1 cellular context compared by ENCODE assay signal in the genomic region with DNA sequence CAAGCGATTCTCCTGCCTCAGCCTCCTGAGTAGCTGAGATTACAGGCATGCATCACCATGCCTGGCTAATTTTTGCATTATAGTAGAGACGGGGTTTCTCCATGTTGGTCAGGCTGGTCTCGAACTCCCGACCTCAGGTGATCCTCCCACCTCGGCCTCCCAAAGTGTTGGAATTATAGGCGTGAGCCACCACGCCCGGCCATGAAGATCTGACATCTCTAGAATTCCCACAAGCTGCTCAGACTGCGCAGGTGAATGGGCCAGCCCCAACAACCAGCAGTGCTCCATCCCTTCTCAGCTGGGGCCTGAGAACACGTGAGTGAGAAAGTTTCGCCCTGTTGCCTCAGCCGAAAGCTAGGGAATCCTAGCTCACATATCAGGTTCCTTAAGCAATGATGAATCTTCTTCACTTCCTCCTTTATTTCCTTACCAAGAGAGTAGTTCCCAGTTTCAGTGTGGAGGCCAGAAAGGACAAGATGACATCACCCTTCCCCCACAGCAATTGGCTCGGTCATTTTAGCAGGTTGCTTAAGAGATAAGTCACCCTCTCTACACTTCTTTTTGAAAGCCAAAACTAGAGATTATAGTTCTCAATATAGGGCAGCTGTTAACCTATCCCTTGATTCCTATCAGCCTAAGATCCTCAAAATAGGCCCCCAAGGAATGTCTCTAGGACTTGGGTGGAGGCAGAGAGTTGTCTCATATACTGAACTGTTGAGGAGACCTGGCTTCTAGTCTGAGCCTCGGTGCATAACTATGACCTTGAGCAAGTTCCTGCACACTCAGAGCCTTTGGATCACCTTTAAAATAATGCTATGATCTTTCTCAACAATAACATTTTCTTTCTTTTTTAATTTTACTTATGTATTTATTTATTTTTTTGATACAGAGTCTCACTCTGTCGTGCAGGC.
A peak's percentile ranks its signal among the peaks of the same experiment; 100 is the strongest.
TF ChIP-seq lines count a peak whose summit lies in the region.

No MANE protein-coding gene starts in this region.

TF ChIP-seq in K562, 482 proteins besides CTCF, POLR2A, EP300 and RAD21 (continued from another document and continues in another):
- TF ChIP-seq, protein P1, sequence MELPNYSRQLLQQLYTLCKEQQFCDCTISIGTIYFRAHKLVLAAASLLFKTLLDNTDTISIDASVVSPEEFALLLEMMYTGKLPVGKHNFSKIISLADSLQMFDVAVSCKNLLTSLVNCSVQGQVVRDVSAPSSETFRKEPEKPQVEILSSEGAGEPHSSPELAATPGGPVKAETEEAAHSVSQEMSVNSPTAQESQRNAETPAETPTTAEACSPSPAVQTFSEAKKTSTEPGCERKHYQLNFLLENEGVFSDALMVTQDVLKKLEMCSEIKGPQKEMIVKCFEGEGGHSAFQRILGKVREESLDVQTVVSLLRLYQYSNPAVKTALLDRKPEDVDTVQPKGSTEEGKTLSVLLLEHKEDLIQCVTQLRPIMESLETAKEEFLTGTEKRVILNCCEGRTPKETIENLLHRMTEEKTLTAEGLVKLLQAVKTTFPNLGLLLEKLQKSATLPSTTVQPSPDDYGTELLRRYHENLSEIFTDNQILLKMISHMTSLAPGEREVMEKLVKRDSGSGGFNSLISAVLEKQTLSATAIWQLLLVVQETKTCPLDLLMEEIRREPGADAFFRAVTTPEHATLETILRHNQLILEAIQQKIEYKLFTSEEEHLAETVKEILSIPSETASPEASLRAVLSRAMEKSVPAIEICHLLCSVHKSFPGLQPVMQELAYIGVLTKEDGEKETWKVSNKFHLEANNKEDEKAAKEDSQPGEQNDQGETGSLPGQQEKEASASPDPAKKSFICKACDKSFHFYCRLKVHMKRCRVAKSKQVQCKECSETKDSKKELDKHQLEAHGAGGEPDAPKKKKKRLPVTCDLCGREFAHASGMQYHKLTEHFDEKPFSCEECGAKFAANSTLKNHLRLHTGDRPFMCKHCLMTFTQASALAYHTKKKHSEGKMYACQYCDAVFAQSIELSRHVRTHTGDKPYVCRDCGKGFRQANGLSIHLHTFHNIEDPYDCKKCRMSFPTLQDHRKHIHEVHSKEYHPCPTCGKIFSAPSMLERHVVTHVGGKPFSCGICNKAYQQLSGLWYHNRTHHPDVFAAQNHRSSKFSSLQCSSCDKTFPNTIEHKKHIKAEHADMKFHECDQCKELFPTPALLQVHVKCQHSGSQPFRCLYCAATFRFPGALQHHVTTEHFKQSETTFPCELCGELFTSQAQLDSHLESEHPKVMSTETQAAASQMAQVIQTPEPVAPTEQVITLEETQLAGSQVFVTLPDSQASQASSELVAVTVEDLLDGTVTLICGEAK (IDR thresholded peaks at IDR 0.05) = peak; percentile 53; the same call in 1 of the 2 replicates
- TF ChIP-seq, protein P1 (CRISPR knock-in tag; IDR thresholded peaks at IDR 0.05) = no peak
- peak; percentile 12; the same call in 1 of the 2 replicates for TF ChIP-seq C11orf30 (IDR thresholded peaks at IDR 0.05; ENCODE audit: low read depth)
- TF ChIP-seq POLR2H (tag; IDR thresholded peaks at IDR 0.05; ENCODE audit: low read depth) = peak; percentile 76
- TF ChIP-seq NFRKB (IDR thresholded peaks at IDR 0.05; ENCODE audit: low read depth) = peak; percentile 66; the same call in 1 of the 2 replicates
- TF ChIP-seq NCOA1 (IDR thresholded peaks at IDR 0.05; ENCODE audit: low read depth) = peak; percentile 43; the same call in 1 of the 2 replicates
- peak; percentile 56 for TF ChIP-seq ADNP (tag; IDR thresholded peaks at IDR 0.05)
- no peak for TF ChIP-seq SAFB (IDR thresholded peaks at IDR 0.05; ENCODE audit: borderline replicate concordance, low read depth, low read length)
- TF ChIP-seq, protein P2, sequence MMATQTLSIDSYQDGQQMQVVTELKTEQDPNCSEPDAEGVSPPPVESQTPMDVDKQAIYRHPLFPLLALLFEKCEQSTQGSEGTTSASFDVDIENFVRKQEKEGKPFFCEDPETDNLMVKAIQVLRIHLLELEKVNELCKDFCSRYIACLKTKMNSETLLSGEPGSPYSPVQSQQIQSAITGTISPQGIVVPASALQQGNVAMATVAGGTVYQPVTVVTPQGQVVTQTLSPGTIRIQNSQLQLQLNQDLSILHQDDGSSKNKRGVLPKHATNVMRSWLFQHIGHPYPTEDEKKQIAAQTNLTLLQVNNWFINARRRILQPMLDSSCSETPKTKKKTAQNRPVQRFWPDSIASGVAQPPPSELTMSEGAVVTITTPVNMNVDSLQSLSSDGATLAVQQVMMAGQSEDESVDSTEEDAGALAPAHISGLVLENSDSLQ (IDR thresholded peaks at IDR 0.05) = 0 out of 2 replicates have a peak, but pooled peaks have one; percentile 22
- peak in 1 of 2 experiments; percentile 52; a peak in 2 of 4 replicates for TF ChIP-seq TBL1XR1 (IDR thresholded peaks at IDR 0.05; ENCODE audit: low read length in 2 of 2)
- TF ChIP-seq TCF3 (CRISPR knock-in tag; IDR thresholded peaks at IDR 0.05) = peak; percentile 79
- TF ChIP-seq, protein P3, sequence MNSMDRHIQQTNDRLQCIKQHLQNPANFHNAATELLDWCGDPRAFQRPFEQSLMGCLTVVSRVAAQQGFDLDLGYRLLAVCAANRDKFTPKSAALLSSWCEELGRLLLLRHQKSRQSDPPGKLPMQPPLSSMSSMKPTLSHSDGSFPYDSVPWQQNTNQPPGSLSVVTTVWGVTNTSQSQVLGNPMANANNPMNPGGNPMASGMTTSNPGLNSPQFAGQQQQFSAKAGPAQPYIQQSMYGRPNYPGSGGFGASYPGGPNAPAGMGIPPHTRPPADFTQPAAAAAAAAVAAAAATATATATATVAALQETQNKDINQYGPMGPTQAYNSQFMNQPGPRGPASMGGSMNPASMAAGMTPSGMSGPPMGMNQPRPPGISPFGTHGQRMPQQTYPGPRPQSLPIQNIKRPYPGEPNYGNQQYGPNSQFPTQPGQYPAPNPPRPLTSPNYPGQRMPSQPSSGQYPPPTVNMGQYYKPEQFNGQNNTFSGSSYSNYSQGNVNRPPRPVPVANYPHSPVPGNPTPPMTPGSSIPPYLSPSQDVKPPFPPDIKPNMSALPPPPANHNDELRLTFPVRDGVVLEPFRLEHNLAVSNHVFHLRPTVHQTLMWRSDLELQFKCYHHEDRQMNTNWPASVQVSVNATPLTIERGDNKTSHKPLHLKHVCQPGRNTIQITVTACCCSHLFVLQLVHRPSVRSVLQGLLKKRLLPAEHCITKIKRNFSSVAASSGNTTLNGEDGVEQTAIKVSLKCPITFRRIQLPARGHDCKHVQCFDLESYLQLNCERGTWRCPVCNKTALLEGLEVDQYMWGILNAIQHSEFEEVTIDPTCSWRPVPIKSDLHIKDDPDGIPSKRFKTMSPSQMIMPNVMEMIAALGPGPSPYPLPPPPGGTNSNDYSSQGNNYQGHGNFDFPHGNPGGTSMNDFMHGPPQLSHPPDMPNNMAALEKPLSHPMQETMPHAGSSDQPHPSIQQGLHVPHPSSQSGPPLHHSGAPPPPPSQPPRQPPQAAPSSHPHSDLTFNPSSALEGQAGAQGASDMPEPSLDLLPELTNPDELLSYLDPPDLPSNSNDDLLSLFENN (IDR thresholded peaks at IDR 0.05; ENCODE audit: low read depth in 2 of 2, low read length in 2 of 2) = 0 out of 4 replicates have a peak, but pooled peaks of 1 of the 2 experiments have one; percentile 16
- no peak for TF ChIP-seq RFX5 (IDR thresholded peaks at IDR 0.05; ENCODE audit: low read depth, low read length)
- peak; percentile 88 for TF ChIP-seq EP400 (IDR thresholded peaks at IDR 0.05)
- TF ChIP-seq GATA2 (CRISPR knock-in tag; IDR thresholded peaks at IDR 0.05) = peak; percentile 67; the same call in 1 of the 2 replicates
- TF ChIP-seq SMAD4 (CRISPR knock-in tag; conservative IDR thresholded peaks at IDR 0.05) = peak; percentile 80; the same call in 1 of the 2 replicates
- peak; percentile 94 for TF ChIP-seq L3MBTL2 (IDR thresholded peaks at IDR 0.05)
- TF ChIP-seq ZNF766 (CRISPR knock-in tag; conservative IDR thresholded peaks at IDR 0.05) = peak; percentile 76
- TF ChIP-seq TCF15 (CRISPR knock-in tag; IDR thresholded peaks at IDR 0.05) = peak; percentile 21; the same call in 1 of the 2 replicates
- no peak for TF ChIP-seq TAF15 (IDR thresholded peaks at IDR 0.05; ENCODE audit: low read depth, low read length)
- TF ChIP-seq NBN (IDR thresholded peaks at IDR 0.05; ENCODE audit: low read depth) = peak; percentile 84
- peak; percentile 21; the same call in 1 of the 2 replicates for TF ChIP-seq LCOR (CRISPR knock-in tag; IDR thresholded peaks at IDR 0.05)
- peak; percentile 51 for TF ChIP-seq IRF9 (tag; IDR thresholded peaks at IDR 0.05)
- TF ChIP-seq NFE2 (IDR thresholded peaks at IDR 0.05; ENCODE audit: low read depth) = peak; percentile 43
- 0 out of 2 replicates have a peak, but pooled peaks have one; percentile 55 for TF ChIP-seq ZNF511 (CRISPR knock-in tag; IDR thresholded peaks at IDR 0.05)
- TF ChIP-seq USF1 (CRISPR knock-in tag; IDR thresholded peaks at IDR 0.05) = peak; percentile 90
- TF ChIP-seq PPARD (CRISPR knock-in tag; IDR thresholded peaks at IDR 0.05) = no peak
- no peak for TF ChIP-seq CHCHD3 (CRISPR knock-in tag; IDR thresholded peaks at IDR 0.05)
- 0 out of 2 replicates have a peak, but pooled peaks have one; percentile 59 for TF ChIP-seq MTA3 (IDR thresholded peaks at IDR 0.05; ENCODE audit: borderline replicate concordance)
- TF ChIP-seq SAP30 (IDR thresholded peaks at IDR 0.05; ENCODE audit: borderline replicate concordance, insufficient read depth, low read depth, low read length, poor library complexity, severe bottlenecking) = no peak
- peak; percentile 62; the same call in 1 of the 2 replicates for TF ChIP-seq GTF2E2 (tag; IDR thresholded peaks at IDR 0.05)
- peak; percentile 56 for TF ChIP-seq DDX20 (tag; IDR thresholded peaks at IDR 0.05; ENCODE audit: low read depth)
- TF ChIP-seq HOXB6 (CRISPR knock-in tag; IDR thresholded peaks at IDR 0.05; ENCODE audit: borderline replicate concordance) = no peak
- peak; percentile 80 for TF ChIP-seq HMBOX1 (IDR thresholded peaks at IDR 0.05)
- 0 out of 2 replicates have a peak, but pooled peaks have one; percentile 41 for TF ChIP-seq TAF7 (tag; IDR thresholded peaks at IDR 0.05)
- TF ChIP-seq DMBX1 (CRISPR knock-in tag; IDR thresholded peaks at IDR 0.05; ENCODE audit: borderline replicate concordance) = peak; percentile 79; the same call in 1 of the 2 replicates
- peak; percentile 58 for TF ChIP-seq TAL1 (IDR thresholded peaks at IDR 0.05)
- TF ChIP-seq ATF7 (IDR thresholded peaks at IDR 0.05) = peak; percentile 99
- TF ChIP-seq TGIF2 (CRISPR knock-in tag; IDR thresholded peaks at IDR 0.05) = no peak
- TF ChIP-seq LEF1 (IDR thresholded peaks at IDR 0.05) = peak; percentile 86; the same call in 1 of the 2 replicates
- peak; percentile 34 for TF ChIP-seq TAF9B (IDR thresholded peaks at IDR 0.05; ENCODE audit: partially characterized antibody)
- TF ChIP-seq ZNF197 (CRISPR knock-in tag; IDR thresholded peaks at IDR 0.05; ENCODE audit: low read depth) = peak; percentile 70
- no peak for TF ChIP-seq DACH1 (IDR thresholded peaks at IDR 0.05; ENCODE audit: partially characterized antibody)
- no peak for TF ChIP-seq STAT5B (CRISPR knock-in tag; IDR thresholded peaks at IDR 0.05)
- TF ChIP-seq ZNF24 (IDR thresholded peaks at IDR 0.05) = peak; percentile 57; the same call in 1 of the 2 replicates
